In genomic region chr16:567362-568256, GRCh38 we compare ENCODE assay signal across 9 cellular contexts. TPM values are rescaled to one million over a fixed set of nuclear protein-coding genes. Genes with fewer than 3 reads are reported as not detected.
DNase-seq lines count a peak whose midpoint lies in the region; ATAC-seq, FAIRE-seq and TF ChIP-seq lines count a peak whose summit lies in the region.
"Had no signal": no experiment of that assay in that cellular context is flagged by ENCODE, and none has a peak within 500 bp of the region (broad histone marks: within the 10 kb centered on the region; RNA-seq: fewer than 3 reads in every experiment).

No MANE protein-coding gene starts in this region.

- no peaks in the 10 kb centered on the region for H3K36me3 Mint-ChIP-seq in T-helper 2 cell treated with Interferon-gamma antibody and Interleukin-4, amounts not matched to agents 5 μg/mL and 100 μg/mL, for 36 hours (ENCODE audit: low read depth)

- no peaks in the 10 kb centered on the region for H3K9me3 Mint-ChIP-seq in T-helper 2 cell treated with Interferon-gamma antibody and Interleukin-4, amounts not matched to agents 5 μg/mL and 100 μg/mL, for 36 hours
- H3K9me3 Mint-ChIP-seq in stimulated activated naive CD8-positive, alpha-beta T cell treated with anti-CD3 and anti-CD28 coated beads, Interleukin-15, amount 100 ng/mL, for 72 hours: no peaks in the 10 kb centered on the region

- ATAC-seq in stimulated activated naive CD8-positive, alpha-beta T cell treated with anti-CD3 and anti-CD28 coated beads, Interleukin-15, amount 100 ng/mL, for 72 hours: no peak
- no peak for ATAC-seq in pancreas

- CTCF ChIA-PET in RWPE1 (lab: Yijun Ruan, JAX): no interaction called here

- peak overlapping the region; percentile 73 for H3K4me3 Mint-ChIP-seq in T-helper 2 cell treated with Interferon-gamma antibody and Interleukin-4, amounts not matched to agents 5 μg/mL and 100 μg/mL, for 36 hours
- peak overlapping the region; percentile 75 to 83 for H3K4me3 Mint-ChIP-seq in stimulated activated naive CD8-positive, alpha-beta T cell treated with anti-CD3 and anti-CD28 coated beads, Interleukin-15, amount 100 ng/mL, for 72 hours

- peaks cover 0 to 5% (median 3%) of the 10 kb centered on the region in 3 donors for H3K4me1 ChIP-seq in pancreas

- no peaks in the 10 kb centered on the region for H3K36me3 ChIP-seq in pancreas

- no peaks in the 10 kb centered on the region for H3K27me3 ChIP-seq in pancreas

- no peak for FAIRE-seq in pancreas (lab: Jason Lieb, UNC)

- H3K4me3 ChIP-seq in fibroblast of villous mesenchyme (ENCODE audit: low read depth, low read length): peak overlapping the region; percentile 38
- peak overlapping the region in 1 of 4 donors; percentile 23 for H3K4me3 ChIP-seq in pancreas

- H3K27ac ChIP-seq in RWPE1 (peak overlapping the region; percentile 90), pancreas (no peak overlapping the region)

- H3K27me3 Mint-ChIP-seq in T-helper 2 cell treated with Interferon-gamma antibody and Interleukin-4, amounts not matched to agents 5 μg/mL and 100 μg/mL, for 36 hours (ENCODE audit: low read depth): peaks cover 2% of the 10 kb centered on the region
- H3K27me3 Mint-ChIP-seq in stimulated activated naive CD8-positive, alpha-beta T cell treated with anti-CD3 and anti-CD28 coated beads, Interleukin-15, amount 100 ng/mL, for 72 hours: peaks cover 3% of the 10 kb centered on the region

- intact Hi-C loops in pancreas (cut with DNase I): no loop called here

- no peak for TF ChIP-seq CTCF in RWPE1 (conservative IDR thresholded peaks at IDR 0.05; ENCODE audit: low read depth)
- no peak for TF ChIP-seq CTCF in fibroblast of villous mesenchyme (IDR thresholded peaks at IDR 0.05; ENCODE audit: insufficient read depth, low read depth, low read length)
- no peak for TF ChIP-seq CTCF in pancreas (IDR thresholded peaks at IDR 0.05)

- no peak for DNase-seq in T-helper 2 cell treated with Interferon-gamma antibody and Interleukin-4, amounts not matched to agents 5 μg/mL and 100 μg/mL, for 36 hours (ENCODE audit: low spot score)
- no peak for DNase-seq in T-helper 2 cell
- DNase-seq in RWPE1 (ENCODE audit: low spot score): no peak
- no peak for DNase-seq in fibroblast of villous mesenchyme (ENCODE audit: low read depth)
- no peak for DNase-seq in stimulated activated naive CD8-positive, alpha-beta T cell treated with anti-CD3 and anti-CD28 coated beads, Interleukin-15, amount 100 ng/mL, for 72 hours
- no peak for DNase-seq in NCI-H187 (lab: John Stamatoyannopoulos, UW)
- DNase-seq in DMS 273 (lab: John Stamatoyannopoulos, UW; ENCODE audit: unreplicated experiment): no peak
- DNase-seq in pancreas: no peak

- 90 to 93% methylated on average over 34 to 35 of the region's 35 CpGs for WGBS in pancreas, 2 donors

- peak overlapping the region; percentile 80 for H3K27ac Mint-ChIP-seq in T-helper 2 cell treated with Interferon-gamma antibody and Interleukin-4, amounts not matched to agents 5 μg/mL and 100 μg/mL, for 36 hours
- peak overlapping the region; percentile 81 to 97 for H3K27ac Mint-ChIP-seq in stimulated activated naive CD8-positive, alpha-beta T cell treated with anti-CD3 and anti-CD28 coated beads, Interleukin-15, amount 100 ng/mL, for 72 hours

- POLR2A ChIA-PET in RWPE1 (lab: Yijun Ruan, JAX; ENCODE audit: low non-redundant PET): no interaction called here

- H3K4me1 Mint-ChIP-seq in T-helper 2 cell treated with Interferon-gamma antibody and Interleukin-4, amounts not matched to agents 5 μg/mL and 100 μg/mL, for 36 hours (ENCODE audit: low read depth): peaks cover 26% of the 10 kb centered on the region
- H3K4me1 Mint-ChIP-seq in stimulated activated naive CD8-positive, alpha-beta T cell treated with anti-CD3 and anti-CD28 coated beads, Interleukin-15, amount 100 ng/mL, for 72 hours: peaks cover 53% of the 10 kb centered on the region

- H3K9me3 ChIP-seq in pancreas: no peaks in the 10 kb centered on the region

RNA-seq across cellular contexts. Expression of gene NHLRC4, which starts 0.8 kb away (rescaled TPM):
- 1.7 and 3.2 TPM in 2 replicates for total RNA-seq in fibroblast of villous mesenchyme
- total RNA-seq in pancreas: under 1 TPM in 4 of 6 donors, not detected in 2; 0.08 to 0.28 (median 0.14) TPM
- polyA plus RNA-seq in pancreas: under 1 TPM; 0.05 to 0.27 TPM
- total RNA-seq: A172 had no signal

RNA-seq across cellular contexts. Expression of gene PIGQ, which starts 2.2 kb away (rescaled TPM):
- total RNA-seq in fibroblast of villous mesenchyme (22.0 and 33.8 TPM in 2 replicates), pancreas (10 to 100 TPM; 29.7 to 48.4 (median 40.0) TPM)
- polyA plus RNA-seq in pancreas: 100 to 1,000 TPM in 1 of 2 donors, 10 to 100 TPM in 1; 79.5 to 165 TPM

RNA-seq across cellular contexts. Expression of gene PRR35, which starts 7.4 kb away (rescaled TPM):
- total RNA-seq in fibroblast of villous mesenchyme (not detected in 2 replicates), pancreas (1 to 10 TPM in 1 of 6 donors, under 1 TPM in 5; 0.09 to 1.0 (median 0.70) TPM)
- under 1 TPM; 0.38 to 0.72 TPM for polyA plus RNA-seq in pancreas
- total RNA-seq: A172 had no signal

RNA-seq across cellular contexts. Expression of gene RAB40C, which starts 22.3 kb away (rescaled TPM):
- 9.9 and 10.6 TPM in 2 replicates for total RNA-seq in fibroblast of villous mesenchyme
- 10 to 100 TPM; 19.4 to 42.4 (median 30.6) TPM for total RNA-seq in pancreas
- 10 to 100 TPM; 47.0 to 71.4 TPM for polyA plus RNA-seq in pancreas

RNA-seq across cellular contexts. Expression of gene CAPN15, which starts 40.1 kb away (rescaled TPM):
- total RNA-seq in fibroblast of villous mesenchyme (37.1 and 43.2 TPM in 2 replicates), pancreas (10 to 100 TPM; 25.4 to 53.6 (median 37.2) TPM)
- 10 to 100 TPM; 48.3 to 75.7 TPM for polyA plus RNA-seq in pancreas
